In genomic region chr19:38952395-38953165, GRCh38 we compare ENCODE assay signal across 1 cellular context.
TF ChIP-seq lines count a peak whose summit lies in the region.

No MANE protein-coding gene starts in this region.

TF ChIP-seq in GM12878, 131 proteins besides CTCF, POLR2A, EP300 and RAD21:
- TF ChIP-seq SMC3 (IDR thresholded peaks at IDR 0.05; ENCODE audit: borderline replicate concordance, low read length) (peak; percentile 51), CBFB (IDR thresholded peaks at IDR 0.05; ENCODE audit: low read depth) (no peak)
